6 cellular contexts compared by ENCODE assay signal in genomic region chr11:16484434-16484833, GRCh38.
"Had no signal": no experiment of that assay in that cellular context is flagged by ENCODE, and none has a peak within 500 bp of the region (broad histone marks: within the 10 kb centered on the region; RNA-seq: fewer than 3 reads in every experiment).

No MANE protein-coding gene starts in this region.

- ATAC-seq: GM23338, HepG2 had no signal

- H3K4me2 ChIP-seq: GM23338 had no signal

- H2AFZ ChIP-seq: GM23338 had no signal

- H3K27ac ChIP-seq: HL-60 had no signal

- DNase-seq: H9, HCEC 1CT, KBM-7 had no signal

- H3K4me3 ChIP-seq: GM23338 had no signal
